1 cellular context compared by ENCODE assay signal in genomic region chr3:52429779-52430415, GRCh38.
TF ChIP-seq lines count a peak whose summit lies in the region.

No MANE protein-coding gene starts in this region.

TF ChIP-seq in HepG2, 621 proteins besides CTCF, POLR2A, EP300 and RAD21 (continued from another document and continues in another):
- TF ChIP-seq ZGPAT (CRISPR knock-in tag; IDR thresholded peaks at IDR 0.05) (peak; percentile 88), ZFX (CRISPR knock-in tag; IDR thresholded peaks at IDR 0.05; ENCODE audit: low read depth) (peak; percentile 84), ZNF615 (CRISPR knock-in tag; IDR thresholded peaks at IDR 0.05; ENCODE audit: borderline replicate concordance) (no peak), SNAPC2 (CRISPR knock-in tag; IDR thresholded peaks at IDR 0.05) (peak; percentile 48; the same call in 1 of the 2 replicates), MIXL1 (CRISPR knock-in tag; IDR thresholded peaks at IDR 0.05) (0 out of 2 replicates have a peak, but pooled peaks have one; percentile 35), GABPB1 (CRISPR knock-in tag; IDR thresholded peaks at IDR 0.05) (0 out of 2 replicates have a peak, but pooled peaks have one; percentile 44), BRD4 (CRISPR knock-in tag; IDR thresholded peaks at IDR 0.05) (no peak), YY1 (IDR thresholded peaks at IDR 0.05; ENCODE audit: insufficient read depth, insufficient replicate concordance, low read depth, low read length) (peak; percentile 37), NR2F1 (CRISPR knock-in tag; IDR thresholded peaks at IDR 0.05) (peak in 1 of 2 experiments; percentile 26; a peak in 1 of 4 replicates), ZFP36 (IDR thresholded peaks at IDR 0.05; ENCODE audit: borderline replicate concordance, low read depth, low read length, partially characterized antibody) (no peak), ATF2 (CRISPR knock-in tag; IDR thresholded peaks at IDR 0.05) (peak; percentile 95), ZNF121 (CRISPR knock-in tag; IDR thresholded peaks at IDR 0.05) (no peak), JUN (CRISPR knock-in tag; IDR thresholded peaks at IDR 0.05) (peak; percentile 100), HNF1B (CRISPR knock-in tag; IDR thresholded peaks at IDR 0.05) (peak; percentile 93), ZFY (CRISPR knock-in tag; IDR thresholded peaks at IDR 0.05) (peak; percentile 54), ZNF260 (CRISPR knock-in tag; IDR thresholded peaks at IDR 0.05; ENCODE audit: borderline replicate concordance, low read depth) (no peak), ZNF136 (CRISPR knock-in tag; IDR thresholded peaks at IDR 0.05; ENCODE audit: low read depth) (0 out of 2 replicates have a peak, but pooled peaks have one; percentile 69), TFDP2 (CRISPR knock-in tag; IDR thresholded peaks at IDR 0.05) (0 out of 2 replicates have a peak, but pooled peaks have one; percentile 39), SETDB1 (CRISPR knock-in tag; IDR thresholded peaks at IDR 0.05; ENCODE audit: borderline replicate concordance) (no peak), HOXA3 (CRISPR knock-in tag; IDR thresholded peaks at IDR 0.05) (peak; percentile 96), SNAI1 (CRISPR knock-in tag; IDR thresholded peaks at IDR 0.05; ENCODE audit: borderline replicate concordance) (no peak), SOX6 (IDR thresholded peaks at IDR 0.05) (no peak), SOX6 (CRISPR knock-in tag; IDR thresholded peaks at IDR 0.05) (peak; percentile 100), TSC22D2 (CRISPR knock-in tag; IDR thresholded peaks at IDR 0.05; ENCODE audit: borderline replicate concordance) (no peak), ZBTB26 (CRISPR knock-in tag; IDR thresholded peaks at IDR 0.05; ENCODE audit: borderline replicate concordance) (peak; percentile 55; the same call in 1 of the 2 replicates), ZNF350 (CRISPR knock-in tag; IDR thresholded peaks at IDR 0.05; ENCODE audit: borderline replicate concordance, low read depth) (peak; percentile 66), ZNF180 (CRISPR knock-in tag; IDR thresholded peaks at IDR 0.05; ENCODE audit: borderline replicate concordance, low read depth) (no peak), NFYB (CRISPR knock-in tag; IDR thresholded peaks at IDR 0.05) (peak; percentile 33; the same call in 1 of the 2 replicates), ZNF614 (CRISPR knock-in tag; IDR thresholded peaks at IDR 0.05; ENCODE audit: borderline replicate concordance) (0 out of 2 replicates have a peak, but pooled peaks have one; percentile 75), WIZ (CRISPR knock-in tag; IDR thresholded peaks at IDR 0.05) (peak; percentile 43; the same call in 1 of the 2 replicates), ZNF124 (CRISPR knock-in tag; IDR thresholded peaks at IDR 0.05) (peak; percentile 79), GFI1 (CRISPR knock-in tag; IDR thresholded peaks at IDR 0.05; ENCODE audit: borderline replicate concordance) (peak; percentile 99), ARNT (IDR thresholded peaks at IDR 0.05) (no peak), NFE2L2 (IDR thresholded peaks at IDR 0.05; ENCODE audit: low read length) (no peak), ELF3 (CRISPR knock-in tag; IDR thresholded peaks at IDR 0.05) (peak; percentile 86), RARA (CRISPR knock-in tag; IDR thresholded peaks at IDR 0.05) (peak; percentile 89), ZNF337 (CRISPR knock-in tag; IDR thresholded peaks at IDR 0.05; ENCODE audit: borderline replicate concordance, low read depth) (peak; percentile 65; the same call in 1 of the 2 replicates), ZBTB7B (CRISPR knock-in tag; IDR thresholded peaks at IDR 0.05) (peak; percentile 92), ZBTB42 (CRISPR knock-in tag; IDR thresholded peaks at IDR 0.05) (no peak), ZNF24 (IDR thresholded peaks at IDR 0.05) (no peak), ZNF501 (CRISPR knock-in tag; IDR thresholded peaks at IDR 0.05) (peak; percentile 78), ZNF296 (CRISPR knock-in tag; conservative IDR thresholded peaks at IDR 0.05) (peak; percentile 80), ZNF572 (CRISPR knock-in tag; IDR thresholded peaks at IDR 0.05) (peak; percentile 16; the same call in 1 of the 2 replicates), MBNL3 (CRISPR knock-in tag; conservative IDR thresholded peaks at IDR 0.05) (no peak), ZIK1 (CRISPR knock-in tag; IDR thresholded peaks at IDR 0.05; ENCODE audit: borderline replicate concordance, low read depth) (0 out of 2 replicates have a peak, but pooled peaks have one; percentile 36), ZNF207 (IDR thresholded peaks at IDR 0.05; ENCODE audit: borderline replicate concordance) (no peak), SRF (IDR thresholded peaks at IDR 0.05; ENCODE audit: low read depth, low read length) (no peak)
- TF ChIP-seq, protein P1, sequence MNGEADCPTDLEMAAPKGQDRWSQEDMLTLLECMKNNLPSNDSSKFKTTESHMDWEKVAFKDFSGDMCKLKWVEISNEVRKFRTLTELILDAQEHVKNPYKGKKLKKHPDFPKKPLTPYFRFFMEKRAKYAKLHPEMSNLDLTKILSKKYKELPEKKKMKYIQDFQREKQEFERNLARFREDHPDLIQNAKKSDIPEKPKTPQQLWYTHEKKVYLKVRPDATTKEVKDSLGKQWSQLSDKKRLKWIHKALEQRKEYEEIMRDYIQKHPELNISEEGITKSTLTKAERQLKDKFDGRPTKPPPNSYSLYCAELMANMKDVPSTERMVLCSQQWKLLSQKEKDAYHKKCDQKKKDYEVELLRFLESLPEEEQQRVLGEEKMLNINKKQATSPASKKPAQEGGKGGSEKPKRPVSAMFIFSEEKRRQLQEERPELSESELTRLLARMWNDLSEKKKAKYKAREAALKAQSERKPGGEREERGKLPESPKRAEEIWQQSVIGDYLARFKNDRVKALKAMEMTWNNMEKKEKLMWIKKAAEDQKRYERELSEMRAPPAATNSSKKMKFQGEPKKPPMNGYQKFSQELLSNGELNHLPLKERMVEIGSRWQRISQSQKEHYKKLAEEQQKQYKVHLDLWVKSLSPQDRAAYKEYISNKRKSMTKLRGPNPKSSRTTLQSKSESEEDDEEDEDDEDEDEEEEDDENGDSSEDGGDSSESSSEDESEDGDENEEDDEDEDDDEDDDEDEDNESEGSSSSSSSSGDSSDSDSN (CRISPR knock-in tag; IDR thresholded peaks at IDR 0.05): peak; percentile 53; the same call in 1 of the 2 replicates
- TF ChIP-seq, protein P2, sequence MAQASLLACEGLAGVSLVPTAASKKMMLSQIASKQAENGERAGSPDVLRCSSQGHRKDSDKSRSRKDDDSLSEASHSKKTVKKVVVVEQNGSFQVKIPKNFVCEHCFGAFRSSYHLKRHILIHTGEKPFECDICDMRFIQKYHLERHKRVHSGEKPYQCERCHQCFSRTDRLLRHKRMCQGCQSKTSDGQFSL (CRISPR knock-in tag; IDR thresholded peaks at IDR 0.05): peak; percentile 96
- TF ChIP-seq, protein P3, sequence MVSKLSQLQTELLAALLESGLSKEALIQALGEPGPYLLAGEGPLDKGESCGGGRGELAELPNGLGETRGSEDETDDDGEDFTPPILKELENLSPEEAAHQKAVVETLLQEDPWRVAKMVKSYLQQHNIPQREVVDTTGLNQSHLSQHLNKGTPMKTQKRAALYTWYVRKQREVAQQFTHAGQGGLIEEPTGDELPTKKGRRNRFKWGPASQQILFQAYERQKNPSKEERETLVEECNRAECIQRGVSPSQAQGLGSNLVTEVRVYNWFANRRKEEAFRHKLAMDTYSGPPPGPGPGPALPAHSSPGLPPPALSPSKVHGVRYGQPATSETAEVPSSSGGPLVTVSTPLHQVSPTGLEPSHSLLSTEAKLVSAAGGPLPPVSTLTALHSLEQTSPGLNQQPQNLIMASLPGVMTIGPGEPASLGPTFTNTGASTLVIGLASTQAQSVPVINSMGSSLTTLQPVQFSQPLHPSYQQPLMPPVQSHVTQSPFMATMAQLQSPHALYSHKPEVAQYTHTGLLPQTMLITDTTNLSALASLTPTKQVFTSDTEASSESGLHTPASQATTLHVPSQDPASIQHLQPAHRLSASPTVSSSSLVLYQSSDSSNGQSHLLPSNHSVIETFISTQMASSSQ (IDR thresholded peaks at IDR 0.05; ENCODE audit: low read depth): peak; percentile 55
- TF ChIP-seq, protein P3 (CRISPR knock-in tag; IDR thresholded peaks at IDR 0.05; ENCODE audit: borderline replicate concordance): no peak
- TF ChIP-seq, protein P4, sequence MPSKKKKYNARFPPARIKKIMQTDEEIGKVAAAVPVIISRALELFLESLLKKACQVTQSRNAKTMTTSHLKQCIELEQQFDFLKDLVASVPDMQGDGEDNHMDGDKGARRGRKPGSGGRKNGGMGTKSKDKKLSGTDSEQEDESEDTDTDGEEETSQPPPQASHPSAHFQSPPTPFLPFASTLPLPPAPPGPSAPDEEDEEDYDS (CRISPR knock-in tag; IDR thresholded peaks at IDR 0.05): peak; percentile 70; the same call in 1 of the 2 replicates
- TF ChIP-seq, protein P5, sequence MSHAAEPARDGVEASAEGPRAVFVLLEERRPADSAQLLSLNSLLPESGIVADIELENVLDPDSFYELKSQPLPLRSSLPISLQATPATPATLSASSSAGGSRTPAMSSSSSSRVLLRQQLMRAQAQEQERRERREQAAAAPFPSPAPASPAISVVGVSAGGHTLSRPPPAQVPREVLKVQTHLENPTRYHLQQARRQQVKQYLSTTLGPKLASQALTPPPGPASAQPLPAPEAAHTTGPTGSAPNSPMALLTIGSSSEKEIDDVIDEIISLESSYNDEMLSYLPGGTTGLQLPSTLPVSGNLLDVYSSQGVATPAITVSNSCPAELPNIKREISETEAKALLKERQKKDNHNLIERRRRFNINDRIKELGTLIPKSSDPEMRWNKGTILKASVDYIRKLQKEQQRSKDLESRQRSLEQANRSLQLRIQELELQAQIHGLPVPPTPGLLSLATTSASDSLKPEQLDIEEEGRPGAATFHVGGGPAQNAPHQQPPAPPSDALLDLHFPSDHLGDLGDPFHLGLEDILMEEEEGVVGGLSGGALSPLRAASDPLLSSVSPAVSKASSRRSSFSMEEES (CRISPR knock-in tag; IDR thresholded peaks at IDR 0.05): peak; percentile 28; the same call in 1 of the 2 replicates
